ENCODE assay signal across 1 cellular context in the genomic region with DNA sequence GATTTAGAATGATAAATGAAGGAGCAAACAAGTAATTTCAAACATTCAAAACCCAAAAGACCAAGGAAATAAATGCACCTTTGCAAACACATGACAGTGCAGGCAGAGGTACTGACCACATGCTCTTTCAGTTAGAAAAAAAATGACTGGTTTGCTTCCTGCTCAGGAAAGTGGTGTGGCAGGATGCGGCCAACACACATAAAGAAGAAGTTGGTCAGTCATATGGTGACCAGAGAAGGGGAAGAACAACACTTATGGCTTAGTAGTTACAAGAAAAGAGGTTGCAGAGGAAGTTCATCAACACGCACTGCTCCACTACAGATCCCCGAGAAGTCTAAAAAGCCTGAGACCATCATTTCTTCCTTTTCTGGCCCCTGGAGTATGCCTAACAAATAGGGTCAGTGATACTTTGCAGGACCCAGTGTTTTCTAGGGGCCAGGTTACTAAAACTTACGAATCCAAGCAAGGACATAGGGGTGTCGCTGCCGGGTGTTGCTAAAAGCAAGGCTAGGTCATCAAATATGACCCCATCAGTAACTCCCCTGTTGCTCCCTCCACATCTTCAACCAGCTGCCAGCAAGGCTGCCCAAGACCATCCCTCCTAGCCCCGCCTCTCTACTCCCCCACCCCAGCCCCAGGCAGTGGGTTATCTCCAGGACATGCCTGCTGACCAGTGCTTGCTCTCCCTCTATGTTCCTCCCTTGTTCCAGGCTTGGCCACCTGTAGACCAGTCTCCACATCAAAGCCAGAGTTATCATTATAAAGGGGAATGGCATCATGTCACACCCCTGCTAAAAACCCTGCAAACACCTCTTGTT.
TF ChIP-seq lines count a peak whose summit lies in the region.

No MANE protein-coding gene starts in this region.

TF ChIP-seq in GM12878, 131 proteins besides CTCF, POLR2A, EP300 and RAD21 (continued from another document and continues in another):
- TF ChIP-seq, protein P1, sequence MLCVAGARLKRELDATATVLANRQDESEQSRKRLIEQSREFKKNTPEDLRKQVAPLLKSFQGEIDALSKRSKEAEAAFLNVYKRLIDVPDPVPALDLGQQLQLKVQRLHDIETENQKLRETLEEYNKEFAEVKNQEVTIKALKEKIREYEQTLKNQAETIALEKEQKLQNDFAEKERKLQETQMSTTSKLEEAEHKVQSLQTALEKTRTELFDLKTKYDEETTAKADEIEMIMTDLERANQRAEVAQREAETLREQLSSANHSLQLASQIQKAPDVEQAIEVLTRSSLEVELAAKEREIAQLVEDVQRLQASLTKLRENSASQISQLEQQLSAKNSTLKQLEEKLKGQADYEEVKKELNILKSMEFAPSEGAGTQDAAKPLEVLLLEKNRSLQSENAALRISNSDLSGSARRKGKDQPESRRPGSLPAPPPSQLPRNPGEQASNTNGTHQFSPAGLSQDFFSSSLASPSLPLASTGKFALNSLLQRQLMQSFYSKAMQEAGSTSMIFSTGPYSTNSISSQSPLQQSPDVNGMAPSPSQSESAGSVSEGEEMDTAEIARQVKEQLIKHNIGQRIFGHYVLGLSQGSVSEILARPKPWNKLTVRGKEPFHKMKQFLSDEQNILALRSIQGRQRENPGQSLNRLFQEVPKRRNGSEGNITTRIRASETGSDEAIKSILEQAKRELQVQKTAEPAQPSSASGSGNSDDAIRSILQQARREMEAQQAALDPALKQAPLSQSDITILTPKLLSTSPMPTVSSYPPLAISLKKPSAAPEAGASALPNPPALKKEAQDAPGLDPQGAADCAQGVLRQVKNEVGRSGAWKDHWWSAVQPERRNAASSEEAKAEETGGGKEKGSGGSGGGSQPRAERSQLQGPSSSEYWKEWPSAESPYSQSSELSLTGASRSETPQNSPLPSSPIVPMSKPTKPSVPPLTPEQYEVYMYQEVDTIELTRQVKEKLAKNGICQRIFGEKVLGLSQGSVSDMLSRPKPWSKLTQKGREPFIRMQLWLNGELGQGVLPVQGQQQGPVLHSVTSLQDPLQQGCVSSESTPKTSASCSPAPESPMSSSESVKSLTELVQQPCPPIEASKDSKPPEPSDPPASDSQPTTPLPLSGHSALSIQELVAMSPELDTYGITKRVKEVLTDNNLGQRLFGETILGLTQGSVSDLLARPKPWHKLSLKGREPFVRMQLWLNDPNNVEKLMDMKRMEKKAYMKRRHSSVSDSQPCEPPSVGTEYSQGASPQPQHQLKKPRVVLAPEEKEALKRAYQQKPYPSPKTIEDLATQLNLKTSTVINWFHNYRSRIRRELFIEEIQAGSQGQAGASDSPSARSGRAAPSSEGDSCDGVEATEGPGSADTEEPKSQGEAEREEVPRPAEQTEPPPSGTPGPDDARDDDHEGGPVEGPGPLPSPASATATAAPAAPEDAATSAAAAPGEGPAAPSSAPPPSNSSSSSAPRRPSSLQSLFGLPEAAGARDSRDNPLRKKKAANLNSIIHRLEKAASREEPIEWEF (IDR thresholded peaks at IDR 0.05; ENCODE audit: insufficient replicate concordance, low read depth, low read length), result no peak
- no peak for TF ChIP-seq HDAC2 (IDR thresholded peaks at IDR 0.05)
- TF ChIP-seq, protein P2, sequence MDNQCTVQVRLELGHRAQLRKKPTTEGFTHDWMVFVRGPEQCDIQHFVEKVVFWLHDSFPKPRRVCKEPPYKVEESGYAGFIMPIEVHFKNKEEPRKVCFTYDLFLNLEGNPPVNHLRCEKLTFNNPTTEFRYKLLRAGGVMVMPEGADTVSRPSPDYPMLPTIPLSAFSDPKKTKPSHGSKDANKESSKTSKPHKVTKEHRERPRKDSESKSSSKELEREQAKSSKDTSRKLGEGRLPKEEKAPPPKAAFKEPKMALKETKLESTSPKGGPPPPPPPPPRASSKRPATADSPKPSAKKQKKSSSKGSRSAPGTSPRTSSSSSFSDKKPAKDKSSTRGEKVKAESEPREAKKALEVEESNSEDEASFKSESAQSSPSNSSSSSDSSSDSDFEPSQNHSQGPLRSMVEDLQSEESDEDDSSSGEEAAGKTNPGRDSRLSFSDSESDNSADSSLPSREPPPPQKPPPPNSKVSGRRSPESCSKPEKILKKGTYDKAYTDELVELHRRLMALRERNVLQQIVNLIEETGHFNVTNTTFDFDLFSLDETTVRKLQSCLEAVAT (IDR thresholded peaks at IDR 0.05), result peak; percentile 51; the same call in 1 of the 2 replicates
- peak; percentile 80 for TF ChIP-seq IKZF1 (conservative IDR thresholded peaks at IDR 0.05)
- TF ChIP-seq RAD51 (IDR thresholded peaks at IDR 0.05), result peak; percentile 71
- TF ChIP-seq SPI1 (IDR thresholded peaks at IDR 0.05; ENCODE audit: borderline replicate concordance, insufficient read depth, low read depth, low read length), result peak; percentile 64
- peak; percentile 89; a peak in 3 of 4 replicates for TF ChIP-seq IKZF2 (IDR thresholded peaks at IDR 0.05)
- peak; percentile 90 for TF ChIP-seq ZNF24 (IDR thresholded peaks at IDR 0.05)
- no peak for TF ChIP-seq ZNF207 (IDR thresholded peaks at IDR 0.05; ENCODE audit: borderline replicate concordance)
- peak; percentile 87 for TF ChIP-seq NFIC (IDR thresholded peaks at IDR 0.05; ENCODE audit: low read depth, low read length)
- TF ChIP-seq ZBED1 (IDR thresholded peaks at IDR 0.05; ENCODE audit: borderline replicate concordance), result peak; percentile 55; the same call in 1 of the 2 replicates
- TF ChIP-seq MTA2 (IDR thresholded peaks at IDR 0.05; ENCODE audit: low read depth), result peak; percentile 80; the same call in 1 of the 2 replicates
- peak; percentile 79 for TF ChIP-seq EED (IDR thresholded peaks at IDR 0.05; ENCODE audit: low read depth)
- TF ChIP-seq, protein P3, sequence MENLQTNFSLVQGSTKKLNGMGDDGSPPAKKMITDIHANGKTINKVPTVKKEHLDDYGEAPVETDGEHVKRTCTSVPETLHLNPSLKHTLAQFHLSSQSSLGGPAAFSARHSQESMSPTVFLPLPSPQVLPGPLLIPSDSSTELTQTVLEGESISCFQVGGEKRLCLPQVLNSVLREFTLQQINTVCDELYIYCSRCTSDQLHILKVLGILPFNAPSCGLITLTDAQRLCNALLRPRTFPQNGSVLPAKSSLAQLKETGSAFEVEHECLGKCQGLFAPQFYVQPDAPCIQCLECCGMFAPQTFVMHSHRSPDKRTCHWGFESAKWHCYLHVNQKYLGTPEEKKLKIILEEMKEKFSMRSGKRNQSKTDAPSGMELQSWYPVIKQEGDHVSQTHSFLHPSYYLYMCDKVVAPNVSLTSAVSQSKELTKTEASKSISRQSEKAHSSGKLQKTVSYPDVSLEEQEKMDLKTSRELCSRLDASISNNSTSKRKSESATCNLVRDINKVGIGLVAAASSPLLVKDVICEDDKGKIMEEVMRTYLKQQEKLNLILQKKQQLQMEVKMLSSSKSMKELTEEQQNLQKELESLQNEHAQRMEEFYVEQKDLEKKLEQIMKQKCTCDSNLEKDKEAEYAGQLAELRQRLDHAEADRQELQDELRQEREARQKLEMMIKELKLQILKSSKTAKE (IDR thresholded peaks at IDR 0.05; ENCODE audit: low read depth, poor library complexity, severe bottlenecking), result peak; percentile 45
- no peak for TF ChIP-seq YY1 (IDR thresholded peaks at IDR 0.05; ENCODE audit: low read depth, low read length)
- peak; percentile 86 for TF ChIP-seq DPF2 (IDR thresholded peaks at IDR 0.05)
- TF ChIP-seq EZH2 (IDR thresholded peaks at IDR 0.05; ENCODE audit: borderline replicate concordance, control insufficient read depth, low read depth, low read length), result no peak
- no peak for TF ChIP-seq HDGF (IDR thresholded peaks at IDR 0.05)
- peak; percentile 67; the same call in 1 of the 2 replicates for TF ChIP-seq NR2F1 (conservative IDR thresholded peaks at IDR 0.05)
- TF ChIP-seq, protein P4, sequence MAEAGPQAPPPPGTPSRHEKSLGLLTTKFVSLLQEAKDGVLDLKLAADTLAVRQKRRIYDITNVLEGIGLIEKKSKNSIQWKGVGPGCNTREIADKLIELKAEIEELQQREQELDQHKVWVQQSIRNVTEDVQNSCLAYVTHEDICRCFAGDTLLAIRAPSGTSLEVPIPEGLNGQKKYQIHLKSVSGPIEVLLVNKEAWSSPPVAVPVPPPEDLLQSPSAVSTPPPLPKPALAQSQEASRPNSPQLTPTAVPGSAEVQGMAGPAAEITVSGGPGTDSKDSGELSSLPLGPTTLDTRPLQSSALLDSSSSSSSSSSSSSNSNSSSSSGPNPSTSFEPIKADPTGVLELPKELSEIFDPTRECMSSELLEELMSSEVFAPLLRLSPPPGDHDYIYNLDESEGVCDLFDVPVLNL (IDR thresholded peaks at IDR 0.05; ENCODE audit: low read depth, low read length), result no peak
- TF ChIP-seq, protein P5, sequence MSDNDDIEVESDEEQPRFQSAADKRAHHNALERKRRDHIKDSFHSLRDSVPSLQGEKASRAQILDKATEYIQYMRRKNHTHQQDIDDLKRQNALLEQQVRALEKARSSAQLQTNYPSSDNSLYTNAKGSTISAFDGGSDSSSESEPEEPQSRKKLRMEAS (IDR thresholded peaks at IDR 0.05; ENCODE audit: low read depth, low read length), result 0 out of 2 replicates have a peak, but pooled peaks have one; percentile 15
- peak; percentile 99 for TF ChIP-seq ZNF217 (IDR thresholded peaks at IDR 0.05)
- TF ChIP-seq JUNB (IDR thresholded peaks at IDR 0.05), result peak; percentile 90
- TF ChIP-seq, protein P6, sequence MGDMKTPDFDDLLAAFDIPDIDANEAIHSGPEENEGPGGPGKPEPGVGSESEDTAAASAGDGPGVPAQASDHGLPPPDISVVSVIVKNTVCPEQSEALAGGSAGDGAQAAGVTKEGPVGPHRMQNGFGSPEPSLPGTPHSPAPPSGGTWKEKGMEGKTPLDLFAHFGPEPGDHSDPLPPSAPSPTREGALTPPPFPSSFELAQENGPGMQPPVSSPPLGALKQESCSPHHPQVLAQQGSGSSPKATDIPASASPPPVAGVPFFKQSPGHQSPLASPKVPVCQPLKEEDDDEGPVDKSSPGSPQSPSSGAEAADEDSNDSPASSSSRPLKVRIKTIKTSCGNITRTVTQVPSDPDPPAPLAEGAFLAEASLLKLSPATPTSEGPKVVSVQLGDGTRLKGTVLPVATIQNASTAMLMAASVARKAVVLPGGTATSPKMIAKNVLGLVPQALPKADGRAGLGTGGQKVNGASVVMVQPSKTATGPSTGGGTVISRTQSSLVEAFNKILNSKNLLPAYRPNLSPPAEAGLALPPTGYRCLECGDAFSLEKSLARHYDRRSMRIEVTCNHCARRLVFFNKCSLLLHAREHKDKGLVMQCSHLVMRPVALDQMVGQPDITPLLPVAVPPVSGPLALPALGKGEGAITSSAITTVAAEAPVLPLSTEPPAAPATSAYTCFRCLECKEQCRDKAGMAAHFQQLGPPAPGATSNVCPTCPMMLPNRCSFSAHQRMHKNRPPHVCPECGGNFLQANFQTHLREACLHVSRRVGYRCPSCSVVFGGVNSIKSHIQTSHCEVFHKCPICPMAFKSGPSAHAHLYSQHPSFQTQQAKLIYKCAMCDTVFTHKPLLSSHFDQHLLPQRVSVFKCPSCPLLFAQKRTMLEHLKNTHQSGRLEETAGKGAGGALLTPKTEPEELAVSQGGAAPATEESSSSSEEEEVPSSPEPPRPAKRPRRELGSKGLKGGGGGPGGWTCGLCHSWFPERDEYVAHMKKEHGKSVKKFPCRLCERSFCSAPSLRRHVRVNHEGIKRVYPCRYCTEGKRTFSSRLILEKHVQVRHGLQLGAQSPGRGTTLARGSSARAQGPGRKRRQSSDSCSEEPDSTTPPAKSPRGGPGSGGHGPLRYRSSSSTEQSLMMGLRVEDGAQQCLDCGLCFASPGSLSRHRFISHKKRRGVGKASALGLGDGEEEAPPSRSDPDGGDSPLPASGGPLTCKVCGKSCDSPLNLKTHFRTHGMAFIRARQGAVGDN (IDR thresholded peaks at IDR 0.05), result no peak
- peak; percentile 83 for TF ChIP-seq ZNF384 (IDR thresholded peaks at IDR 0.05; ENCODE audit: borderline replicate concordance, low read depth, low read length)
- 0 out of 2 replicates have a peak, but pooled peaks have one; percentile 39 for TF ChIP-seq NBN (IDR thresholded peaks at IDR 0.05)
- peak; percentile 87 for TF ChIP-seq BCL11A (IDR thresholded peaks at IDR 0.05; ENCODE audit: low read depth, low read length)
- no peak for TF ChIP-seq YBX1 (IDR thresholded peaks at IDR 0.05)
- TF ChIP-seq NR2C2 (IDR thresholded peaks at IDR 0.05; ENCODE audit: borderline replicate concordance, control insufficient read depth, insufficient read length, low read depth), result no peak
- TF ChIP-seq PAX5 (IDR thresholded peaks at IDR 0.05; ENCODE audit: borderline replicate concordance, low read depth, low read length), result peak; percentile 98
- TF ChIP-seq, protein P7, sequence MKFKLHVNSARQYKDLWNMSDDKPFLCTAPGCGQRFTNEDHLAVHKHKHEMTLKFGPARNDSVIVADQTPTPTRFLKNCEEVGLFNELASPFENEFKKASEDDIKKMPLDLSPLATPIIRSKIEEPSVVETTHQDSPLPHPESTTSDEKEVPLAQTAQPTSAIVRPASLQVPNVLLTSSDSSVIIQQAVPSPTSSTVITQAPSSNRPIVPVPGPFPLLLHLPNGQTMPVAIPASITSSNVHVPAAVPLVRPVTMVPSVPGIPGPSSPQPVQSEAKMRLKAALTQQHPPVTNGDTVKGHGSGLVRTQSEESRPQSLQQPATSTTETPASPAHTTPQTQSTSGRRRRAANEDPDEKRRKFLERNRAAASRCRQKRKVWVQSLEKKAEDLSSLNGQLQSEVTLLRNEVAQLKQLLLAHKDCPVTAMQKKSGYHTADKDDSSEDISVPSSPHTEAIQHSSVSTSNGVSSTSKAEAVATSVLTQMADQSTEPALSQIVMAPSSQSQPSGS (IDR thresholded peaks at IDR 0.05; ENCODE audit: low read length), result peak; percentile 86
- TF ChIP-seq JUND (IDR thresholded peaks at IDR 0.05; ENCODE audit: low read depth, low read length), result peak; percentile 20; the same call in 1 of the 2 replicates
- no peak for TF ChIP-seq PAX8 (IDR thresholded peaks at IDR 0.05)
- TF ChIP-seq, protein P8, sequence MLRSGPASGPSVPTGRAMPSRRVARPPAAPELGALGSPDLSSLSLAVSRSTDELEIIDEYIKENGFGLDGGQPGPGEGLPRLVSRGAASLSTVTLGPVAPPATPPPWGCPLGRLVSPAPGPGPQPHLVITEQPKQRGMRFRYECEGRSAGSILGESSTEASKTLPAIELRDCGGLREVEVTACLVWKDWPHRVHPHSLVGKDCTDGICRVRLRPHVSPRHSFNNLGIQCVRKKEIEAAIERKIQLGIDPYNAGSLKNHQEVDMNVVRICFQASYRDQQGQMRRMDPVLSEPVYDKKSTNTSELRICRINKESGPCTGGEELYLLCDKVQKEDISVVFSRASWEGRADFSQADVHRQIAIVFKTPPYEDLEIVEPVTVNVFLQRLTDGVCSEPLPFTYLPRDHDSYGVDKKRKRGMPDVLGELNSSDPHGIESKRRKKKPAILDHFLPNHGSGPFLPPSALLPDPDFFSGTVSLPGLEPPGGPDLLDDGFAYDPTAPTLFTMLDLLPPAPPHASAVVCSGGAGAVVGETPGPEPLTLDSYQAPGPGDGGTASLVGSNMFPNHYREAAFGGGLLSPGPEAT (IDR thresholded peaks at IDR 0.05; ENCODE audit: low read depth), result peak; percentile 72
- peak; percentile 95 for TF ChIP-seq RUNX3 (IDR thresholded peaks at IDR 0.05; ENCODE audit: low read length)
- peak; percentile 78 for TF ChIP-seq FOXM1 (IDR thresholded peaks at IDR 0.05; ENCODE audit: low read depth, low read length)
- TF ChIP-seq SRF (IDR thresholded peaks at IDR 0.05; ENCODE audit: low read depth in 2 of 2, low read length in 2 of 2), result peak in 1 of 2 experiments; percentile 28; a peak in 1 of 4 replicates
- TF ChIP-seq MEF2A (IDR thresholded peaks at IDR 0.05; ENCODE audit: insufficient read depth, low read depth, low read length), result peak; percentile 17; the same call in 1 of the 2 replicates
- TF ChIP-seq TCF7 (IDR thresholded peaks at IDR 0.05; ENCODE audit: borderline replicate concordance), result 0 out of 2 replicates have a peak, but pooled peaks have one; percentile 33
- no peak for TF ChIP-seq BRCA1 (IDR thresholded peaks at IDR 0.05; ENCODE audit: low read depth, low read length)
- no peak for TF ChIP-seq KLF5 (IDR thresholded peaks at IDR 0.05; ENCODE audit: partially characterized antibody)
- no peak for TF ChIP-seq NRF1 (conservative IDR thresholded peaks at IDR 0.05; ENCODE audit: low read depth, low read length)
- TF ChIP-seq POU2F2 (IDR thresholded peaks at IDR 0.05; ENCODE audit: borderline replicate concordance, low read depth, low read length), result peak; percentile 72; the same call in 2 of the 3 replicates
